Comparison of ENCODE assay signal across 16 cellular contexts in the genomic region with DNA sequence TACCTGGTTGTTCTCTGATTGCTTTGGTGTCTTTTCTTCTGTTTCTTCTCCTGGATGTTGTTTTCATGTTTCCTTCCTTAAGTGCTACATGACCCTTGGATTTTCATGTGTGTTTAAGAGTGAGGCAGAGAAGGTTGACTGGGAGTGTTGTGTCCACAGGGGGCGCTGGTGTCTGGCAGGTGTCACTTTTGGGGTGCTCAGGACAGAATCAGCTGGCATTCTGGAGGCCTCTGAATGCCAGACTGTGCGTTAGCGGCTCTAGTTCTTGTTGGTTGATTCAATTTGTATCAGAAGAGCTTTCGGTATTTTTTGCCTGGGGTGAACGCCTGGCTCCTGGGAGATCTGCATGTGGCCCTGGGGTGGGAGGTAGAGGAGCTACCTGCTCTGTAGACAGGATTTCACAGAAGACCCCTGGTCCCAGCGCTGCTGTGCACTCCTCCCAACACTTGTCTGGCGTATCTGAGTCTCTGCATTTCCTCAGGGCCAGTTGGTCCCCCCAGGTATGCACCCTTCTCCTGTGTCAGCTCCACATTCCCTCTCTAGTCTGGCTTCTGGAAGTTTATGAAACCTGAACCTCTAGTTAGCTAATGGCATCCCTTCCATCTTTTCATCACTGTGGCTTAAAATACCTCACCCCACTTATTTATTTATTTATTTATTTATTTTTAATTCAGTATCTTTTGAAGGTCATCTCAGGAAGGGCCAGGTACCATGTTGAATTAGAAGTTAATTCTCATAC. TPM values are rescaled to one million over a fixed set of nuclear protein-coding genes. Genes with fewer than 3 reads are reported as not detected.
DNase-seq lines count a peak whose midpoint lies in the region; ATAC-seq and TF ChIP-seq lines count a peak whose summit lies in the region.
"Had no signal": no experiment of that assay in that cellular context is flagged by ENCODE, and none has a peak within 500 bp of the region (broad histone marks: within the 10 kb centered on the region; RNA-seq: fewer than 3 reads in every experiment).

No MANE protein-coding gene starts in this region.

- peak; percentile 3 for DNase-seq in activated naive CD8-positive, alpha-beta T cell treated with anti-CD3 and anti-CD28 coated beads for 36 hours
- no peak for DNase-seq in activated naive CD8-positive, alpha-beta T cell treated with anti-CD3 and anti-CD28 coated beads, Interleukin-2, amount 50 U/mL, for 24 hours
- DNase-seq in NCI-H69 (lab: John Stamatoyannopoulos, UW) (peak; percentile 38), endothelial cell (ENCODE audit: low spot score) (no peak), NOMO-1 (lab: John Stamatoyannopoulos, UW; ENCODE audit: unreplicated experiment in 2 of 2) (no peak), substantia nigra (lab: John Stamatoyannopoulos, UW) (no peak)
- DNase-seq in stimulated activated CD8-positive, alpha-beta memory T cell treated with anti-CD3 and anti-CD28 coated beads, Interleukin-4, amount 100 ng/mL, for 48 hours: peak; percentile 30
- DNase-seq: activated CD4-positive, alpha-beta T cell treated with anti-CD3 and anti-CD28 coated beads, Interleukin-2, amount 50 U/mL, for 1 hour; activated effector memory CD4-positive, alpha-beta T cell treated with Interleukin-2 at 50 U/mL for 16 hours; DMS79; esophagus squamous epithelium; mucosa of descending colon; NCI-H187; stimulated activated CD4-positive, alpha-beta T cell treated with anti-CD3 and anti-CD28 coated beads, Interleukin-1b, Interleukin-23, amount 100 ng/mL, for 48 hours had no signal

- no peak overlapping the region for H3K4me3 Mint-ChIP-seq in activated naive CD8-positive, alpha-beta T cell treated with anti-CD3 and anti-CD28 coated beads for 36 hours
- H3K4me3 Mint-ChIP-seq in activated naive CD8-positive, alpha-beta T cell treated with anti-CD3 and anti-CD28 coated beads, Interleukin-2, amount 50 U/mL, for 24 hours: no peak overlapping the region
- no peak overlapping the region for H3K4me3 Mint-ChIP-seq in endothelial cell (ENCODE audit: unreplicated experiment)
- H3K4me3 Mint-ChIP-seq: stimulated activated effector memory CD8-positive, alpha-beta T cell treated with anti-CD3 and anti-CD28 coated beads, Interleukin-12 subunit alpha, Interleukin-12 subunit beta, amount 100 ng/mL, for 72 hours had no signal

- TF ChIP-seq CTCF in endothelial cell (IDR thresholded peaks at IDR 0.05; ENCODE audit: unreplicated experiment): peak; percentile 59

- no peaks in the 10 kb centered on the region for H3K4me1 Mint-ChIP-seq in activated naive CD8-positive, alpha-beta T cell treated with anti-CD3 and anti-CD28 coated beads for 36 hours
- H3K4me1 Mint-ChIP-seq in activated naive CD8-positive, alpha-beta T cell treated with anti-CD3 and anti-CD28 coated beads, Interleukin-2, amount 50 U/mL, for 24 hours: no peaks in the 10 kb centered on the region
- H3K4me1 Mint-ChIP-seq in endothelial cell (ENCODE audit: unreplicated experiment): peaks cover 4% of the 10 kb centered on the region

- no peak overlapping the region for H3K27ac Mint-ChIP-seq in activated naive CD8-positive, alpha-beta T cell treated with anti-CD3 and anti-CD28 coated beads for 36 hours
- H3K27ac Mint-ChIP-seq in activated naive CD8-positive, alpha-beta T cell treated with anti-CD3 and anti-CD28 coated beads, Interleukin-2, amount 50 U/mL, for 24 hours: no peak overlapping the region
- no peak overlapping the region for H3K27ac Mint-ChIP-seq in endothelial cell (ENCODE audit: unreplicated experiment)
- H3K27ac Mint-ChIP-seq: stimulated activated effector memory CD8-positive, alpha-beta T cell treated with anti-CD3 and anti-CD28 coated beads, Interleukin-12 subunit alpha, Interleukin-12 subunit beta, amount 100 ng/mL, for 72 hours had no signal

- H3K27me3 Mint-ChIP-seq in activated naive CD8-positive, alpha-beta T cell treated with anti-CD3 and anti-CD28 coated beads for 36 hours: peaks cover 38% of the 10 kb centered on the region
- H3K27me3 Mint-ChIP-seq in activated naive CD8-positive, alpha-beta T cell treated with anti-CD3 and anti-CD28 coated beads, Interleukin-2, amount 50 U/mL, for 24 hours: peaks cover 36% of the 10 kb centered on the region
- H3K27me3 Mint-ChIP-seq in endothelial cell (ENCODE audit: unreplicated experiment): peaks cover 2% of the 10 kb centered on the region

- no peak for ATAC-seq in activated naive CD8-positive, alpha-beta T cell treated with anti-CD3 and anti-CD28 coated beads, Interleukin-2, amount 50 U/mL, for 24 hours
- ATAC-seq in HG03135 (IDR thresholded peaks at IDR 0.05; ENCODE audit: unreplicated experiment): no peak

- no peaks in the 10 kb centered on the region for H3K36me3 Mint-ChIP-seq in activated naive CD8-positive, alpha-beta T cell treated with anti-CD3 and anti-CD28 coated beads for 36 hours
- H3K36me3 Mint-ChIP-seq in activated naive CD8-positive, alpha-beta T cell treated with anti-CD3 and anti-CD28 coated beads, Interleukin-2, amount 50 U/mL, for 24 hours (ENCODE audit: low read depth): no peaks in the 10 kb centered on the region
- no peaks in the 10 kb centered on the region for H3K36me3 Mint-ChIP-seq in endothelial cell (ENCODE audit: low read depth, unreplicated experiment)
- H3K36me3 Mint-ChIP-seq: stimulated activated effector memory CD8-positive, alpha-beta T cell treated with anti-CD3 and anti-CD28 coated beads, Interleukin-12 subunit alpha, Interleukin-12 subunit beta, amount 100 ng/mL, for 72 hours had no signal

- H3K27ac ChIP-seq in substantia nigra (ENCODE audit: low read depth, low read length, poor library complexity, severe bottlenecking): no peak overlapping the region
- H3K27ac ChIP-seq: esophagus squamous epithelium had no signal

- no peaks in the 10 kb centered on the region for H3K9me3 Mint-ChIP-seq in activated naive CD8-positive, alpha-beta T cell treated with anti-CD3 and anti-CD28 coated beads for 36 hours
- H3K9me3 Mint-ChIP-seq in activated naive CD8-positive, alpha-beta T cell treated with anti-CD3 and anti-CD28 coated beads, Interleukin-2, amount 50 U/mL, for 24 hours: no peaks in the 10 kb centered on the region
- H3K9me3 Mint-ChIP-seq in endothelial cell (ENCODE audit: unreplicated experiment): no peaks in the 10 kb centered on the region
- H3K9me3 Mint-ChIP-seq: stimulated activated effector memory CD8-positive, alpha-beta T cell treated with anti-CD3 and anti-CD28 coated beads, Interleukin-12 subunit alpha, Interleukin-12 subunit beta, amount 100 ng/mL, for 72 hours had no signal

RNA-seq across cellular contexts. Expression of a gene that starts 1.1 kb away (rescaled TPM):
- 1 to 10 TPM in 1 of 2 experiments, under 1 TPM in 1; 0.52 to 1.0 TPM for total RNA-seq in activated naive CD8-positive, alpha-beta T cell treated with anti-CD3 and anti-CD28 coated beads for 36 hours
- 35.9 TPM for total RNA-seq in endothelial cell (ENCODE audit: unreplicated experiment)

Comparison
In these comparisons a context has a peak if more than half of its experiments do, and no peak if none do; other contexts are left out.
1. DNase-seq: peak in activated naive CD8-positive, alpha-beta T cell treated with anti-CD3 and anti-CD28 coated beads for 36 hours (single experiment), NCI-H69 (single experiment) and stimulated activated CD8-positive, alpha-beta memory T cell treated with anti-CD3 and anti-CD28 coated beads, Interleukin-4, amount 100 ng/mL, for 48 hours (single experiment); none in activated naive CD8-positive, alpha-beta T cell treated with anti-CD3 and anti-CD28 coated beads, Interleukin-2, amount 50 U/mL, for 24 hours (single experiment), endothelial cell (single experiment), NOMO-1 (0 of 2) and substantia nigra (0 of 49).
2. RNA of a gene that starts 1.1 kb away (total RNA-seq): 35.9 TPM in endothelial cell (single experiment); 0.52 to 1.0 TPM in activated naive CD8-positive, alpha-beta T cell treated with anti-CD3 and anti-CD28 coated beads for 36 hours; every median in the first group is over 10 times any median in the second.